8 cellular contexts compared by ENCODE assay signal in genomic region chr9:35844628-35845301, GRCh38. TPM values are rescaled to one million over a fixed set of nuclear protein-coding genes. Genes with fewer than 3 reads are reported as not detected.
DNase-seq lines count a peak whose midpoint lies in the region; ATAC-seq and TF ChIP-seq lines count a peak whose summit lies in the region.

No MANE protein-coding gene starts in this region.

- H3K4me3 ChIP-seq in SJSA1 = no peak overlapping the region
- no peak overlapping the region for H3K4me3 ChIP-seq in esophagus (ENCODE audit: low read depth in 1 of 2, low read length in 2 of 2)
- no peak overlapping the region for H3K4me3 ChIP-seq in ovary

- no peak overlapping the region for H3K4me3 Mint-ChIP-seq in natural killer cell

- intact Hi-C loops in natural killer cell (cut with micrococcal nuclease) (no loop called here), ovary (cut with DNase I) (no loop called here)

- H3K4me1 ChIP-seq in SJSA1 (replicated peaks) (peaks cover 11% of the 10 kb centered on the region), esophagus (ENCODE audit: control insufficient read depth in 2 of 2, insufficient read depth in 2 of 2, low read length in 1 of 2) (peaks cover 3 to 16% of the 10 kb centered on the region in 2 donors), ovary (ENCODE audit: insufficient read depth) (peaks cover 1% of the 10 kb centered on the region)

- no peak for TF ChIP-seq POLR2A in ovary (IDR thresholded peaks at IDR 0.05)

- peak; percentile 29 for ATAC-seq in GM18909 (IDR thresholded peaks at IDR 0.05; ENCODE audit: poor library complexity, unreplicated experiment)
- ATAC-seq in natural killer cell = peak; percentile 42 to 78 (median 67)

- H3K27ac Mint-ChIP-seq in natural killer cell = peak overlapping the region in 1 of 2 donors; percentile 52

- H3K27me3 Mint-ChIP-seq in natural killer cell (ENCODE audit: low read depth in 2 of 2) = no peaks in the 10 kb centered on the region

- H3K27ac ChIP-seq in SJSA1 = no peak overlapping the region
- H3K27ac ChIP-seq in esophagus (ENCODE audit: low read depth in 2 of 2, low read length in 1 of 2) = peak overlapping the region; percentile 66 to 77
- no peak overlapping the region for H3K27ac ChIP-seq in ovary

- DNase-seq in 8988T = peak; percentile 69
- peak; percentile 47 to 48 for DNase-seq in SJSA1 (ENCODE audit: low read depth in 1 of 2, low spot score in 2 of 2)
- DNase-seq in natural killer cell = no peak
- DNase-seq in NCI-H82 (lab: John Stamatoyannopoulos, UW) = no peak
- DNase-seq in ovary = no peak
- no peak for DNase-seq in activated T-cell treated with anti-CD3 and anti-CD28 coated beads for 4 hours

- H3K36me3 ChIP-seq in SJSA1 (no peaks in the 10 kb centered on the region), esophagus (ENCODE audit: control insufficient read depth in 2 of 2, insufficient read depth in 2 of 2, low read length in 1 of 2) (peaks cover 3 to 5% of the 10 kb centered on the region in 2 donors), ovary (no peaks in the 10 kb centered on the region)

- H3K9me3 ChIP-seq in SJSA1 (replicated peaks) (no peaks in the 10 kb centered on the region), esophagus (ENCODE audit: control insufficient read depth in 2 of 2, insufficient read depth in 1 of 2, low read depth in 1 of 2, low read length in 1 of 2) (no peaks in the 10 kb centered on the region), ovary (no peaks in the 10 kb centered on the region)

- H3K9me3 Mint-ChIP-seq in natural killer cell = no peaks in the 10 kb centered on the region

- TF ChIP-seq EP300 in ovary (IDR thresholded peaks at IDR 0.05) = no peak

- H3K27me3 ChIP-seq in SJSA1 (replicated peaks) (no peaks in the 10 kb centered on the region), esophagus (ENCODE audit: control insufficient read depth in 1 of 2, insufficient read depth in 2 of 2, low read length in 2 of 2) (no peaks in the 10 kb centered on the region), ovary (no peaks in the 10 kb centered on the region)

- H3K36me3 Mint-ChIP-seq in natural killer cell = no peaks in the 10 kb centered on the region

- TF ChIP-seq CTCF in natural killer cell (IDR thresholded peaks at IDR 0.05) = no peak
- TF ChIP-seq CTCF in ovary (IDR thresholded peaks at IDR 0.05) = no peak

- WGBS in esophagus, 2 donors = 20 to 30% methylated on average over 7 of the region's 7 CpGs
- 20 to 30% (median 24%) methylated on average over 7 of the region's 7 CpGs for WGBS in ovary, 3 donors

- H3K4me1 Mint-ChIP-seq in natural killer cell = peaks cover 6 to 16% of the 10 kb centered on the region in 2 donors

RNA-seq across cellular contexts. Expression of gene TMEM8B, which starts 15.7 kb away (rescaled TPM):
- total RNA-seq in SJSA1 (2014; rRNA removed; shearing (Covaris generic)) = 1.4 and 2.8 TPM in 2 replicates
- polyA plus RNA-seq in esophagus = 1 to 10 TPM; 2.2 to 3.0 TPM
- 1 to 10 TPM; 5.2 to 7.8 (median 5.4) TPM for total RNA-seq in natural killer cell
- total RNA-seq in ovary = 10 to 100 TPM; 11.2 to 42.8 (median 37.0) TPM
- 10 to 100 TPM; 17.2 to 20.6 TPM for polyA plus RNA-seq in ovary

RNA-seq across cellular contexts. Expression of gene FAM221B, which starts 16.2 kb away (rescaled TPM):
- not detected in 2 replicates for total RNA-seq in SJSA1 (2014; rRNA removed; shearing (Covaris generic))
- not detected for polyA plus RNA-seq in esophagus
- total RNA-seq in natural killer cell = not detected
- not detected for total RNA-seq in ovary
- not detected for polyA plus RNA-seq in ovary

RNA-seq across cellular contexts. Expression of gene OR13J1, which starts 25.4 kb away (rescaled TPM):
- not detected in 2 replicates for total RNA-seq in SJSA1 (2014; rRNA removed; shearing (Covaris generic))
- polyA plus RNA-seq in esophagus (not detected), ovary (not detected)
- total RNA-seq in natural killer cell (not detected), ovary (not detected)

RNA-seq across cellular contexts. Expression of gene HINT2, which starts 29.9 kb away (rescaled TPM):
- 21.4 and 41.3 TPM in 2 replicates for total RNA-seq in SJSA1 (2014; rRNA removed; shearing (Covaris generic))
- polyA plus RNA-seq in esophagus (10 to 100 TPM; 43.1 to 45.0 TPM), ovary (10 to 100 TPM; 26.1 to 36.0 TPM)
- total RNA-seq in natural killer cell (10 to 100 TPM; 25.8 to 27.5 (median 25.9) TPM), ovary (10 to 100 TPM; 14.9 to 38.0 (median 24.9) TPM)

RNA-seq across cellular contexts. Expression of gene SPAG8, which starts 32.7 kb away (rescaled TPM):
- total RNA-seq in SJSA1 (2014; rRNA removed; shearing (Covaris generic)) = 0.13 TPM in 1 of 2 replicates, not detected in the other
- under 1 TPM; 0.52 to 0.57 TPM for polyA plus RNA-seq in esophagus
- 1 to 10 TPM; 2.0 to 2.4 (median 2.1) TPM for total RNA-seq in natural killer cell
- 10 to 100 TPM in 1 of 7 donors, 1 to 10 TPM in 6; 2.1 to 28.1 (median 5.0) TPM for total RNA-seq in ovary
- 1 to 10 TPM; 2.1 to 3.0 TPM for polyA plus RNA-seq in ovary

Comparison
In these comparisons a context has a peak if more than half of its experiments do, and no peak if none do; other contexts are left out.
1. DNase-seq: peak in 8988T (single experiment) and SJSA1 (2 of 2); none in natural killer cell (single experiment), NCI-H82 (single experiment), ovary (0 of 5) and activated T-cell treated with anti-CD3 and anti-CD28 coated beads for 4 hours (single experiment).
2. H3K27ac ChIP-seq: peak in esophagus (2 of 2); none in SJSA1 (single experiment) and ovary (0 of 2).